ENCODE assay signal across 13 cellular contexts in genomic region chrX:39757971-39758370, GRCh38.
DNase-seq lines count a peak whose midpoint lies in the region; TF ChIP-seq lines count a peak whose summit lies in the region.
"Had no signal": no experiment of that assay in that cellular context is flagged by ENCODE, and none has a peak within 500 bp of the region (broad histone marks: within the 10 kb centered on the region; RNA-seq: fewer than 3 reads in every experiment).

No MANE protein-coding gene starts in this region.

- peak overlapping the region; percentile 0 for H3K4me2 ChIP-seq in smooth muscle cell

- H3K27ac ChIP-seq in smooth muscle cell (ENCODE audit: low read depth) = peak overlapping the region; percentile 50
- no peak overlapping the region for H3K27ac ChIP-seq in spleen
- H3K27ac ChIP-seq: parathyroid adenoma, SJCRH30 had no signal

- TF ChIP-seq CTCF in brain (conservative IDR thresholded peaks at IDR 0.05) (no peak), smooth muscle cell (IDR thresholded peaks at IDR 0.05; ENCODE audit: borderline replicate concordance, insufficient read depth, poor library complexity, severe bottlenecking) (no peak), spleen (IDR thresholded peaks at IDR 0.05 in 8 of 11, conservative IDR thresholded peaks at IDR 0.05 in 3 of 11) (no peak)

- H3K9ac ChIP-seq in smooth muscle cell (ENCODE audit: low read depth) = no peak overlapping the region
- H3K9ac ChIP-seq: parathyroid adenoma had no signal

- no peaks in the 10 kb centered on the region for H4K20me1 ChIP-seq in smooth muscle cell (ENCODE audit: low read depth)

- 15% methylated on average over 6 of the region's 6 CpGs for WGBS in smooth muscle cell (ENCODE audit: low lambda C conversion rate)
- 57 to 81% (median 74%) methylated on average over 4 to 6 of the region's 6 CpGs for WGBS in spleen, 5 donors

- peaks cover 85% of the 10 kb centered on the region for H3K4me1 Mint-ChIP-seq in brain

- H3K36me3 Mint-ChIP-seq in brain = no peaks in the 10 kb centered on the region

- H3F3A ChIP-seq in smooth muscle cell (ENCODE audit: low read depth) = peaks cover 30% of the 10 kb centered on the region

- H3K9me3 ChIP-seq in smooth muscle cell (replicated peaks; ENCODE audit: low read depth) = no peaks in the 10 kb centered on the region
- no peaks in the 10 kb centered on the region for H3K9me3 ChIP-seq in spleen
- H3K9me3 ChIP-seq: body of pancreas, SJCRH30 had no signal

- H3K27ac Mint-ChIP-seq in brain = peak overlapping the region in 4 of 5 experiments; percentile 9 to 48 (median 24)

- peaks cover 12% of the 10 kb centered on the region for H3K27me3 Mint-ChIP-seq in brain

- TF ChIP-seq POLR2A in spleen (IDR thresholded peaks at IDR 0.05) = no peak

- H3K4me1 ChIP-seq in smooth muscle cell (ENCODE audit: low read depth) (peaks cover 25% of the 10 kb centered on the region), spleen (peaks cover 0 to 6% (median 0%) of the 10 kb centered on the region in 6 donors)
- H3K4me1 ChIP-seq: parathyroid adenoma had no signal

- H3K4me3 ChIP-seq in smooth muscle cell (no peak overlapping the region), spleen (no peak overlapping the region)
- H3K4me3 ChIP-seq: body of pancreas, SJCRH30 had no signal

- no peaks in the 10 kb centered on the region for H3K79me2 ChIP-seq in smooth muscle cell (ENCODE audit: low read depth)
- H3K79me2 ChIP-seq: parathyroid adenoma had no signal

- H3K27me3 ChIP-seq in smooth muscle cell (ENCODE audit: low read depth) (no peaks in the 10 kb centered on the region), spleen (replicated peaks in 1 of 7) (no peaks in the 10 kb centered on the region)
- H3K27me3 ChIP-seq: body of pancreas, SJCRH30 had no signal

- H3K36me3 ChIP-seq in smooth muscle cell (ENCODE audit: low read depth) (no peaks in the 10 kb centered on the region), spleen (no peaks in the 10 kb centered on the region)
- H3K36me3 ChIP-seq: SJCRH30 had no signal

- H3K4me3 Mint-ChIP-seq in brain = no peak overlapping the region

- peak; percentile 8 for DNase-seq in HCEC 1CT
- peak; percentile 54 for DNase-seq in hepatic stellate cell (ENCODE audit: low spot score)
- DNase-seq in smooth muscle cell (lab: John Stamatoyannopoulos, UW; ENCODE audit: unreplicated experiment) = no peak
- no peak for DNase-seq in spleen
- DNase-seq in effector CD4-positive, alpha-beta T cell = no peak
- DNase-seq in NCI-H526 treated with DMSO at 0.1 percent for 48 hours (lab: John Stamatoyannopoulos, UW) = no peak
- DNase-seq in stimulated activated CD4-positive, alpha-beta T cell treated with anti-CD3 and anti-CD28 coated beads, Interleukin-12 subunit alpha, Interleukin-12 subunit beta, amount 100 ng/mL, for 4 hours = no peak
- DNase-seq: activated CD4-positive, alpha-beta T cell treated with anti-CD3 and anti-CD28 coated beads, Interleukin-2, amount 50 U/mL, for 48 hours; body of pancreas; NCI-H1092 treated with DMSO at 0.1 percent for 48 hours; SJCRH30 had no signal

- H3K9me3 Mint-ChIP-seq in brain = peaks cover 0 to 21% (median 0%) of the 10 kb centered on the region in 5 experiments

- intact Hi-C loops in spleen (cut with DNase I; ENCODE audit: low total_unique reads) = no loop called here

- H2AFZ ChIP-seq in smooth muscle cell (ENCODE audit: low read depth) = no peak overlapping the region
- H2AFZ ChIP-seq: parathyroid adenoma had no signal

Comparison
In these comparisons a context has a peak if more than half of its experiments do, and no peak if none do; other contexts are left out.
1. DNase-seq: peak in HCEC 1CT (single experiment) and hepatic stellate cell (single experiment); none in smooth muscle cell (single experiment), spleen (single experiment), effector CD4-positive, alpha-beta T cell (single experiment), NCI-H526 treated with DMSO at 0.1 percent for 48 hours (single experiment) and stimulated activated CD4-positive, alpha-beta T cell treated with anti-CD3 and anti-CD28 coated beads, Interleukin-12 subunit alpha, Interleukin-12 subunit beta, amount 100 ng/mL, for 4 hours (single experiment).